ENCODE assay signal across 1 cellular context in the genomic region with DNA sequence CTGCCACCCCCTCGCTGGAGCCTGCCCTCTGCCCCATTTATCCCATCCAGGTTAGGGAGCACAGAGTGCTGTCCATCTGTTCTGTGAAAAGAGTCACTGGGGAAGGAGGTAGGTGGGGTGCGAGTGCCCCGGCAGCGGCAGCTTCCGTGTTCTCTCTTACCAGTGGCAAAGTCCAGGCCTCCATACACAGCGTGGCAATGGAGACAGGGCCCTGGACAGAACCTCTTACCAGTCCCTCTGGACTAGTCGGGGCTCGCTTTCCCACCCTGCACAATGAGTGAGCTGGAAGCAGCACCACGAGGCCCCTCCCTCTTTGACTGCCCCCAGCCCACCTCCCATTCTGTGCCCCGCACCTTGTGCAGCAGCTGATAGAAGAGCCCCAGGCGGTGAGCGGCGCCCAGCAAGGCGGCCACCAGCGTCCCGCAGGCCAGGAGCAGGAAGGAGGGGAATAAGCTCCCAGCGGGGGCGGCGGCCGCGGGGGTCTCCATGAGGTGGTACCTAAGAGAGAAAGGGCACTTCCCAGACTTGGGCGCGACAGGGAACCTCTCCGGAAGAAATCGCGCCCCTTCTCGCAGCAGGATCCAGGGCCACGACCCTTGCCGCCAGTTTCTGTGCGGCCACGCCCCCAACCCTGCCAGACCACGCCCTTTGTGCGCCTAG.
TF ChIP-seq lines count a peak whose summit lies in the region.

No MANE protein-coding gene starts in this region.

TF ChIP-seq in HepG2, 621 proteins besides CTCF, POLR2A, EP300 and RAD21 (continued from another document and continues in another):
- TF ChIP-seq ZFP1 (CRISPR knock-in tag; IDR thresholded peaks at IDR 0.05) (0 out of 2 replicates have a peak, but pooled peaks have one; percentile 16), ZNF44 (CRISPR knock-in tag; IDR thresholded peaks at IDR 0.05) (0 out of 2 replicates have a peak, but pooled peaks have one; percentile 2), ATF7-NPFF (CRISPR knock-in tag; IDR thresholded peaks at IDR 0.05; ENCODE audit: low read depth) (peak; percentile 26), NFKB2 (CRISPR knock-in tag; IDR thresholded peaks at IDR 0.05; ENCODE audit: borderline replicate concordance) (no peak), SRY (CRISPR knock-in tag; IDR thresholded peaks at IDR 0.05) (peak; percentile 62; the same call in 1 of the 2 replicates), WIZ (CRISPR knock-in tag; IDR thresholded peaks at IDR 0.05) (no peak), YY1 (IDR thresholded peaks at IDR 0.05; ENCODE audit: insufficient read depth, insufficient replicate concordance, low read depth, low read length) (peak; percentile 11), ZSCAN9 (CRISPR knock-in tag; IDR thresholded peaks at IDR 0.05; ENCODE audit: borderline replicate concordance) (no peak), SIX4 (CRISPR knock-in tag; IDR thresholded peaks at IDR 0.05) (no peak), ZFYVE20 (CRISPR knock-in tag; IDR thresholded peaks at IDR 0.05; ENCODE audit: borderline replicate concordance, low read depth) (no peak), ZBTB43 (CRISPR knock-in tag; conservative IDR thresholded peaks at IDR 0.05) (no peak), ZNF510 (CRISPR knock-in tag; IDR thresholded peaks at IDR 0.05; ENCODE audit: low read depth) (no peak), CENPX (CRISPR knock-in tag; IDR thresholded peaks at IDR 0.05) (no peak), BORCS8-MEF2B (CRISPR knock-in tag; IDR thresholded peaks at IDR 0.05) (no peak; the same call in 1 of the 2 replicates), KDM4B (CRISPR knock-in tag; IDR thresholded peaks at IDR 0.05) (no peak), ZNF878 (CRISPR knock-in tag; IDR thresholded peaks at IDR 0.05) (0 out of 2 replicates have a peak, but pooled peaks have one; percentile 14), ZNF564 (CRISPR knock-in tag; IDR thresholded peaks at IDR 0.05) (peak; percentile 58; the same call in 1 of the 2 replicates), NR0B2 (CRISPR knock-in tag; IDR thresholded peaks at IDR 0.05) (no peak), CBX2 (IDR thresholded peaks at IDR 0.05; ENCODE audit: low read depth, low read length) (no peak), CBX2 (CRISPR knock-in tag; IDR thresholded peaks at IDR 0.05; ENCODE audit: low read depth) (no peak), ZNF546 (CRISPR knock-in tag; conservative IDR thresholded peaks at IDR 0.05) (no peak; the same call in 1 of the 2 replicates), ZNF768 (CRISPR knock-in tag; IDR thresholded peaks at IDR 0.05) (peak; percentile 6; the same call in 1 of the 2 replicates), ZNF850 (CRISPR knock-in tag; conservative IDR thresholded peaks at IDR 0.05) (0 out of 2 replicates have a peak, but pooled peaks have one; percentile 22), ZNF414 (CRISPR knock-in tag; IDR thresholded peaks at IDR 0.05) (0 out of 2 replicates have a peak, but pooled peaks have one; percentile 50), TOPORS (CRISPR knock-in tag; IDR thresholded peaks at IDR 0.05) (0 out of 2 replicates have a peak, but pooled peaks have one; percentile 37), CHD2 (IDR thresholded peaks at IDR 0.05; ENCODE audit: low read depth, low read length) (no peak), ZNF556 (CRISPR knock-in tag; IDR thresholded peaks at IDR 0.05; ENCODE audit: borderline replicate concordance) (no peak), ZNF430 (CRISPR knock-in tag; IDR thresholded peaks at IDR 0.05) (peak; percentile 14; the same call in 1 of the 2 replicates), CENPBD1 (CRISPR knock-in tag; IDR thresholded peaks at IDR 0.05; ENCODE audit: borderline replicate concordance, low read depth) (no peak), ZNF264 (CRISPR knock-in tag; IDR thresholded peaks at IDR 0.05) (no peak; the same call in 1 of the 2 replicates), NR2C2 (CRISPR knock-in tag; IDR thresholded peaks at IDR 0.05; ENCODE audit: borderline replicate concordance) (no peak), HNF4A (CRISPR knock-in tag; IDR thresholded peaks at IDR 0.05) (peak; percentile 29; the same call in 1 of the 2 replicates), NR2F2 (IDR thresholded peaks at IDR 0.05; ENCODE audit: borderline replicate concordance, low read depth) (no peak), RFX3 (CRISPR knock-in tag; IDR thresholded peaks at IDR 0.05) (no peak), ZNF678 (CRISPR knock-in tag; IDR thresholded peaks at IDR 0.05) (no peak), FOXP1 (IDR thresholded peaks at IDR 0.05) (no peak), FOXP1 (CRISPR knock-in tag; IDR thresholded peaks at IDR 0.05) (no peak), ZSCAN31 (CRISPR knock-in tag; IDR thresholded peaks at IDR 0.05; ENCODE audit: low read depth) (0 out of 2 replicates have a peak, but pooled peaks have one; percentile 79), CHCHD3 (CRISPR knock-in tag; IDR thresholded peaks at IDR 0.05) (peak; percentile 13; the same call in 1 of the 2 replicates), U2AF1 (optimal IDR thresholded peaks at IDR 0.05; ENCODE audit: low read depth, low read length) (peak; percentile 30), GATAD1 (CRISPR knock-in tag; IDR thresholded peaks at IDR 0.05) (no peak), ZNF335 (CRISPR knock-in tag; IDR thresholded peaks at IDR 0.05) (no peak), MIER2 (CRISPR knock-in tag; IDR thresholded peaks at IDR 0.05) (no peak), SALL2 (CRISPR knock-in tag; IDR thresholded peaks at IDR 0.05) (0 out of 2 replicates have a peak, but pooled peaks have one; percentile 26), ZNF552 (CRISPR knock-in tag; IDR thresholded peaks at IDR 0.05; ENCODE audit: borderline replicate concordance) (no peak), RBM22 (optimal IDR thresholded peaks at IDR 0.05; ENCODE audit: low read length) (no peak), REL (CRISPR knock-in tag; conservative IDR thresholded peaks at IDR 0.05) (no peak)
- TF ChIP-seq, protein P1, sequence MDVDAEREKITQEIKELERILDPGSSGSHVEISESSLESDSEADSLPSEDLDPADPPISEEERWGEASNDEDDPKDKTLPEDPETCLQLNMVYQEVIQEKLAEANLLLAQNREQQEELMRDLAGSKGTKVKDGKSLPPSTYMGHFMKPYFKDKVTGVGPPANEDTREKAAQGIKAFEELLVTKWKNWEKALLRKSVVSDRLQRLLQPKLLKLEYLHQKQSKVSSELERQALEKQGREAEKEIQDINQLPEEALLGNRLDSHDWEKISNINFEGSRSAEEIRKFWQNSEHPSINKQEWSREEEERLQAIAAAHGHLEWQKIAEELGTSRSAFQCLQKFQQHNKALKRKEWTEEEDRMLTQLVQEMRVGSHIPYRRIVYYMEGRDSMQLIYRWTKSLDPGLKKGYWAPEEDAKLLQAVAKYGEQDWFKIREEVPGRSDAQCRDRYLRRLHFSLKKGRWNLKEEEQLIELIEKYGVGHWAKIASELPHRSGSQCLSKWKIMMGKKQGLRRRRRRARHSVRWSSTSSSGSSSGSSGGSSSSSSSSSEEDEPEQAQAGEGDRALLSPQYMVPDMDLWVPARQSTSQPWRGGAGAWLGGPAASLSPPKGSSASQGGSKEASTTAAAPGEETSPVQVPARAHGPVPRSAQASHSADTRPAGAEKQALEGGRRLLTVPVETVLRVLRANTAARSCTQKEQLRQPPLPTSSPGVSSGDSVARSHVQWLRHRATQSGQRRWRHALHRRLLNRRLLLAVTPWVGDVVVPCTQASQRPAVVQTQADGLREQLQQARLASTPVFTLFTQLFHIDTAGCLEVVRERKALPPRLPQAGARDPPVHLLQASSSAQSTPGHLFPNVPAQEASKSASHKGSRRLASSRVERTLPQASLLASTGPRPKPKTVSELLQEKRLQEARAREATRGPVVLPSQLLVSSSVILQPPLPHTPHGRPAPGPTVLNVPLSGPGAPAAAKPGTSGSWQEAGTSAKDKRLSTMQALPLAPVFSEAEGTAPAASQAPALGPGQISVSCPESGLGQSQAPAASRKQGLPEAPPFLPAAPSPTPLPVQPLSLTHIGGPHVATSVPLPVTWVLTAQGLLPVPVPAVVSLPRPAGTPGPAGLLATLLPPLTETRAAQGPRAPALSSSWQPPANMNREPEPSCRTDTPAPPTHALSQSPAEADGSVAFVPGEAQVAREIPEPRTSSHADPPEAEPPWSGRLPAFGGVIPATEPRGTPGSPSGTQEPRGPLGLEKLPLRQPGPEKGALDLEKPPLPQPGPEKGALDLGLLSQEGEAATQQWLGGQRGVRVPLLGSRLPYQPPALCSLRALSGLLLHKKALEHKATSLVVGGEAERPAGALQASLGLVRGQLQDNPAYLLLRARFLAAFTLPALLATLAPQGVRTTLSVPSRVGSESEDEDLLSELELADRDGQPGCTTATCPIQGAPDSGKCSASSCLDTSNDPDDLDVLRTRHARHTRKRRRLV (CRISPR knock-in tag; IDR thresholded peaks at IDR 0.05): peak; percentile 14; the same call in 1 of the 2 replicates
- TF ChIP-seq, protein P2, sequence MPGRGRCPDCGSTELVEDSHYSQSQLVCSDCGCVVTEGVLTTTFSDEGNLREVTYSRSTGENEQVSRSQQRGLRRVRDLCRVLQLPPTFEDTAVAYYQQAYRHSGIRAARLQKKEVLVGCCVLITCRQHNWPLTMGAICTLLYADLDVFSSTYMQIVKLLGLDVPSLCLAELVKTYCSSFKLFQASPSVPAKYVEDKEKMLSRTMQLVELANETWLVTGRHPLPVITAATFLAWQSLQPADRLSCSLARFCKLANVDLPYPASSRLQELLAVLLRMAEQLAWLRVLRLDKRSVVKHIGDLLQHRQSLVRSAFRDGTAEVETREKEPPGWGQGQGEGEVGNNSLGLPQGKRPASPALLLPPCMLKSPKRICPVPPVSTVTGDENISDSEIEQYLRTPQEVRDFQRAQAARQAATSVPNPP (CRISPR knock-in tag; IDR thresholded peaks at IDR 0.05): no peak
- TF ChIP-seq, protein P3, sequence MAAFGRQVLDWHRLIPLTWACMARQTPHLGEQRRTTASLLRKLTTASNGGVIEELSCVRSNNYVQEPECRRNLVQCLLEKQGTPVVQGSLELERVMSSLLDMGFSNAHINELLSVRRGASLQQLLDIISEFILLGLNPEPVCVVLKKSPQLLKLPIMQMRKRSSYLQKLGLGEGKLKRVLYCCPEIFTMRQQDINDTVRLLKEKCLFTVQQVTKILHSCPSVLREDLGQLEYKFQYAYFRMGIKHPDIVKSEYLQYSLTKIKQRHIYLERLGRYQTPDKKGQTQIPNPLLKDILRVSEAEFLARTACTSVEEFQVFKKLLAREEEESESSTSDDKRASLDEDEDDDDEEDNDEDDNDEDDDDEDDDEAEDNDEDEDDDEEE (CRISPR knock-in tag; IDR thresholded peaks at IDR 0.05): peak; percentile 77
- TF ChIP-seq, protein P4, sequence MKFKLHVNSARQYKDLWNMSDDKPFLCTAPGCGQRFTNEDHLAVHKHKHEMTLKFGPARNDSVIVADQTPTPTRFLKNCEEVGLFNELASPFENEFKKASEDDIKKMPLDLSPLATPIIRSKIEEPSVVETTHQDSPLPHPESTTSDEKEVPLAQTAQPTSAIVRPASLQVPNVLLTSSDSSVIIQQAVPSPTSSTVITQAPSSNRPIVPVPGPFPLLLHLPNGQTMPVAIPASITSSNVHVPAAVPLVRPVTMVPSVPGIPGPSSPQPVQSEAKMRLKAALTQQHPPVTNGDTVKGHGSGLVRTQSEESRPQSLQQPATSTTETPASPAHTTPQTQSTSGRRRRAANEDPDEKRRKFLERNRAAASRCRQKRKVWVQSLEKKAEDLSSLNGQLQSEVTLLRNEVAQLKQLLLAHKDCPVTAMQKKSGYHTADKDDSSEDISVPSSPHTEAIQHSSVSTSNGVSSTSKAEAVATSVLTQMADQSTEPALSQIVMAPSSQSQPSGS (CRISPR knock-in tag; IDR thresholded peaks at IDR 0.05): no peak
- TF ChIP-seq, protein P5, sequence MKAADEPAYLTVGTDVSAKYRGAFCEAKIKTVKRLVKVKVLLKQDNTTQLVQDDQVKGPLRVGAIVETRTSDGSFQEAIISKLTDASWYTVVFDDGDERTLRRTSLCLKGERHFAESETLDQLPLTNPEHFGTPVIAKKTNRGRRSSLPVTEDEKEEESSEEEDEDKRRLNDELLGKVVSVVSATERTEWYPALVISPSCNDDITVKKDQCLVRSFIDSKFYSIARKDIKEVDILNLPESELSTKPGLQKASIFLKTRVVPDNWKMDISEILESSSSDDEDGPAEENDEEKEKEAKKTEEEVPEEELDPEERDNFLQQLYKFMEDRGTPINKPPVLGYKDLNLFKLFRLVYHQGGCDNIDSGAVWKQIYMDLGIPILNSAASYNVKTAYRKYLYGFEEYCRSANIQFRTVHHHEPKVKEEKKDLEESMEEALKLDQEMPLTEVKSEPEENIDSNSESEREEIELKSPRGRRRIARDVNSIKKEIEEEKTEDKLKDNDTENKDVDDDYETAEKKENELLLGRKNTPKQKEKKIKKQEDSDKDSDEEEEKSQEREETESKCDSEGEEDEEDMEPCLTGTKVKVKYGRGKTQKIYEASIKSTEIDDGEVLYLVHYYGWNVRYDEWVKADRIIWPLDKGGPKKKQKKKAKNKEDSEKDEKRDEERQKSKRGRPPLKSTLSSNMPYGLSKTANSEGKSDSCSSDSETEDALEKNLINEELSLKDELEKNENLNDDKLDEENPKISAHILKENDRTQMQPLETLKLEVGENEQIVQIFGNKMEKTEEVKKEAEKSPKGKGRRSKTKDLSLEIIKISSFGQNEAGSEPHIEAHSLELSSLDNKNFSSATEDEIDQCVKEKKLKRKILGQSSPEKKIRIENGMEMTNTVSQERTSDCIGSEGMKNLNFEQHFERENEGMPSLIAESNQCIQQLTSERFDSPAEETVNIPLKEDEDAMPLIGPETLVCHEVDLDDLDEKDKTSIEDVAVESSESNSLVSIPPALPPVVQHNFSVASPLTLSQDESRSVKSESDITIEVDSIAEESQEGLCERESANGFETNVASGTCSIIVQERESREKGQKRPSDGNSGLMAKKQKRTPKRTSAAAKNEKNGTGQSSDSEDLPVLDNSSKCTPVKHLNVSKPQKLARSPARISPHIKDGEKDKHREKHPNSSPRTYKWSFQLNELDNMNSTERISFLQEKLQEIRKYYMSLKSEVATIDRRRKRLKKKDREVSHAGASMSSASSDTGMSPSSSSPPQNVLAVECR (CRISPR knock-in tag; IDR thresholded peaks at IDR 0.05; ENCODE audit: borderline replicate concordance): peak; percentile 86; the same call in 1 of the 2 replicates
